1 cellular context compared by ENCODE assay signal in the genomic region with DNA sequence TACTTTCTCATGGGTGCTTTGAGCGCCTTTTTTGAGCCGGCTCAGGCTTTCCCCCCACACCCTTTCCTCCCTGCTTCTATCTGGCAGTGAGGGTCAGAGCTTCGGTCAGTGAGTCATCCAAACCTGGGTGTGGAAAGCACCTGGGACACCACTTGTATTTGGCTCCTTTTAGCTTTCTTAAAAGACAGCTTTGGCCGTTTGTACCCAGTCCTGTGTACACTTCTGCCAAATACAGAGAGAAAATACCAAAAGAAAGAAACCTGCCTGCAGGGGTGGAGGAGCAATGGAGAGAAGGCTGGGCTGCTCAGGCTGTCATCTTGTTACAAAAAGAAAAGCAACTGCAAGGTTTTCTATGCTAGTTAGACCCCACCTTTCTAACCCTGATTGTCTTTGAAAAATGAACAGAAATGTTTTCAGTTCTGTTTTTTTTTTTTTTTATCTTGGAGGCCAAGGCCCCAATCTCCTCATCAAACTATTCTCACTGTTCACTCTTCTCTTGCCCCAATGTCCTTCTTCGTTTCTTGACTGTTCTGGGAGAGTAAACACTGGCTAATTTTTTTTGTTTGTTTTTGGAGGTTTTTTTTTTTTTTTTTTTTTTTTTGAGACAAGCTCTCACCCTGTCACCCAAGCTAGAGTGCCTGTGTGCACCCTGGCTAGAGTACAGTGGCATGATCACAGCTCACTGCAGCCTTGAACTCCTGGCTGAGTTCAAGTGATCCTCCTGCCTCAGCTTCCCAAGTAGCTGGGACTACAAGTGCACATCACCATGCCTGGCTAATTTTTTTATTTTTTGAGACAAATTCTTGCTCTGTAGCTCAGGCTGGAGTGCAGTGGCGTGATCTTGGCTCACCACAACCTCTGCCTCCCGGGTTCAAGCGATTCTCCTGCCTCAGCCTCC.
TF ChIP-seq lines count a peak whose summit lies in the region.

No MANE protein-coding gene starts in this region.

TF ChIP-seq in K562, 482 proteins besides CTCF, POLR2A, EP300 and RAD21 (continued from another document):
- 0 out of 2 replicates have a peak, but pooled peaks have one; percentile 4 for TF ChIP-seq MYC (IDR thresholded peaks at IDR 0.05; ENCODE audit: low read depth, low read length)
- no peak for TF ChIP-seq MYC (CRISPR knock-in tag; IDR thresholded peaks at IDR 0.05; ENCODE audit: borderline replicate concordance, low read depth)
- no peak for TF ChIP-seq HNRNPH1 (optimal IDR thresholded peaks at IDR 0.05; ENCODE audit: low read depth, low read length)
- TF ChIP-seq, protein P1, sequence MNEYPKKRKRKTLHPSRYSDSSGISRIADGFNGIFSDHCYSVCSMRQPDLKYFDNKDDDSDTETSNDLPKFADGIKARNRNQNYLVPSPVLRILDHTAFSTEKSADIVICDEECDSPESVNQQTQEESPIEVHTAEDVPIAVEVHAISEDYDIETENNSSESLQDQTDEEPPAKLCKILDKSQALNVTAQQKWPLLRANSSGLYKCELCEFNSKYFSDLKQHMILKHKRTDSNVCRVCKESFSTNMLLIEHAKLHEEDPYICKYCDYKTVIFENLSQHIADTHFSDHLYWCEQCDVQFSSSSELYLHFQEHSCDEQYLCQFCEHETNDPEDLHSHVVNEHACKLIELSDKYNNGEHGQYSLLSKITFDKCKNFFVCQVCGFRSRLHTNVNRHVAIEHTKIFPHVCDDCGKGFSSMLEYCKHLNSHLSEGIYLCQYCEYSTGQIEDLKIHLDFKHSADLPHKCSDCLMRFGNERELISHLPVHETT (CRISPR knock-in tag; conservative IDR thresholded peaks at IDR 0.05 in 1 of 2, IDR thresholded peaks at IDR 0.05 in 1 of 2): no peak
- TF ChIP-seq, protein P2, sequence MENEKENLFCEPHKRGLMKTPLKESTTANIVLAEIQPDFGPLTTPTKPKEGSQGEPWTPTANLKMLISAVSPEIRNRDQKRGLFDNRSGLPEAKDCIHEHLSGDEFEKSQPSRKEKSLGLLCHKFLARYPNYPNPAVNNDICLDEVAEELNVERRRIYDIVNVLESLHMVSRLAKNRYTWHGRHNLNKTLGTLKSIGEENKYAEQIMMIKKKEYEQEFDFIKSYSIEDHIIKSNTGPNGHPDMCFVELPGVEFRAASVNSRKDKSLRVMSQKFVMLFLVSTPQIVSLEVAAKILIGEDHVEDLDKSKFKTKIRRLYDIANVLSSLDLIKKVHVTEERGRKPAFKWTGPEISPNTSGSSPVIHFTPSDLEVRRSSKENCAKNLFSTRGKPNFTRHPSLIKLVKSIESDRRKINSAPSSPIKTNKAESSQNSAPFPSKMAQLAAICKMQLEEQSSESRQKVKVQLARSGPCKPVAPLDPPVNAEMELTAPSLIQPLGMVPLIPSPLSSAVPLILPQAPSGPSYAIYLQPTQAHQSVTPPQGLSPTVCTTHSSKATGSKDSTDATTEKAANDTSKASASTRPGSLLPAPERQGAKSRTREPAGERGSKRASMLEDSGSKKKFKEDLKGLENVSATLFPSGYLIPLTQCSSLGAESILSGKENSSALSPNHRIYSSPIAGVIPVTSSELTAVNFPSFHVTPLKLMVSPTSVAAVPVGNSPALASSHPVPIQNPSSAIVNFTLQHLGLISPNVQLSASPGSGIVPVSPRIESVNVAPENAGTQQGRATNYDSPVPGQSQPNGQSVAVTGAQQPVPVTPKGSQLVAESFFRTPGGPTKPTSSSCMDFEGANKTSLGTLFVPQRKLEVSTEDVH (IDR thresholded peaks at IDR 0.05; ENCODE audit: low read depth, partially characterized antibody): no peak
- TF ChIP-seq ARID1B (IDR thresholded peaks at IDR 0.05): peak; percentile 60
- TF ChIP-seq MTA1 (IDR thresholded peaks at IDR 0.05; ENCODE audit: borderline replicate concordance): no peak
- no peak for TF ChIP-seq MEIS2 (IDR thresholded peaks at IDR 0.05; ENCODE audit: partially characterized antibody)
- TF ChIP-seq, protein P3, sequence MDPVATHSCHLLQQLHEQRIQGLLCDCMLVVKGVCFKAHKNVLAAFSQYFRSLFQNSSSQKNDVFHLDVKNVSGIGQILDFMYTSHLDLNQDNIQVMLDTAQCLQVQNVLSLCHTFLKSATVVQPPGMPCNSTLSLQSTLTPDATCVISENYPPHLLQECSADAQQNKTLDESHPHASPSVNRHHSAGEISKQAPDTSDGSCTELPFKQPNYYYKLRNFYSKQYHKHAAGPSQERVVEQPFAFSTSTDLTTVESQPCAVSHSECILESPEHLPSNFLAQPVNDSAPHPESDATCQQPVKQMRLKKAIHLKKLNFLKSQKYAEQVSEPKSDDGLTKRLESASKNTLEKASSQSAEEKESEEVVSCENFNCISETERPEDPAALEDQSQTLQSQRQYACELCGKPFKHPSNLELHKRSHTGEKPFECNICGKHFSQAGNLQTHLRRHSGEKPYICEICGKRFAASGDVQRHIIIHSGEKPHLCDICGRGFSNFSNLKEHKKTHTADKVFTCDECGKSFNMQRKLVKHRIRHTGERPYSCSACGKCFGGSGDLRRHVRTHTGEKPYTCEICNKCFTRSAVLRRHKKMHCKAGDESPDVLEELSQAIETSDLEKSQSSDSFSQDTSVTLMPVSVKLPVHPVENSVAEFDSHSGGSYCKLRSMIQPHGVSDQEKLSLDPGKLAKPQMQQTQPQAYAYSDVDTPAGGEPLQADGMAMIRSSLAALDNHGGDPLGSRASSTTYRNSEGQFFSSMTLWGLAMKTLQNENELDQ (CRISPR knock-in tag; IDR thresholded peaks at IDR 0.05; ENCODE audit: borderline replicate concordance): no peak
- no peak for TF ChIP-seq CAMTA2 (CRISPR knock-in tag; conservative IDR thresholded peaks at IDR 0.05)
- TF ChIP-seq ETS2 (tag; IDR thresholded peaks at IDR 0.05; ENCODE audit: borderline replicate concordance, poor library complexity, severe bottlenecking): no peak
- TF ChIP-seq ZC3H8 (IDR thresholded peaks at IDR 0.05): no peak
- no peak for TF ChIP-seq SNIP1 (IDR thresholded peaks at IDR 0.05; ENCODE audit: low read depth)
- TF ChIP-seq ZNF133 (CRISPR knock-in tag; IDR thresholded peaks at IDR 0.05): no peak
- no peak for TF ChIP-seq POLR2AphosphoS2 (IDR thresholded peaks at IDR 0.05; ENCODE audit: low read length)
- no peak for TF ChIP-seq POLR2G (IDR thresholded peaks at IDR 0.05; ENCODE audit: low read depth, low read length)
